8 cellular contexts compared by ENCODE assay signal in genomic region chr3:128482857-128483656, GRCh38. TPM values are rescaled to one million over a fixed set of nuclear protein-coding genes. Genes with fewer than 3 reads are reported as not detected.
DNase-seq lines count a peak whose midpoint lies in the region; ATAC-seq, FAIRE-seq and TF ChIP-seq lines count a peak whose summit lies in the region.

No MANE protein-coding gene starts in this region.

- TF ChIP-seq CTCF in GM23338 (conservative IDR thresholded peaks at IDR 0.05; ENCODE audit: low read depth in 2 of 2) (no peak), VCaP (conservative IDR thresholded peaks at IDR 0.05) (no peak)

- H3K27ac ChIP-seq in GM23338 (ENCODE audit: low read depth) (no peak overlapping the region), VCaP (peak overlapping the region; percentile 98), right cardiac atrium (ENCODE audit: low read length) (peak overlapping the region; percentile 32)

- H4K20me1 ChIP-seq in GM23338 (replicated peaks; ENCODE audit: insufficient read depth): peaks cover 8% of the 10 kb centered on the region

- H3K36me3 Mint-ChIP-seq in GM23338 (ENCODE audit: low read depth): no peaks in the 10 kb centered on the region; the same call in 2 of the 3 replicates
- peaks cover 0 to 2% of the 10 kb centered on the region in 2 donors for H3K36me3 Mint-ChIP-seq in stimulated activated naive B cell treated with anti-CD40 and anti-IgM and Interleukin-4, amounts not matched to agents 10 μg/mL and 1 μg/mL and 100 μg/mL, for 72 hours

- no peaks in the 10 kb centered on the region for H3K79me2 ChIP-seq in GM23338 (replicated peaks; ENCODE audit: insufficient read depth)

- H3K4me3 ChIP-seq in GM23338 (peak overlapping the region; percentile 53), right cardiac atrium (ENCODE audit: low read length) (peak overlapping the region; percentile 23)

- H3F3A ChIP-seq in GM23338 (replicated peaks; ENCODE audit: low read depth): peaks cover 21% of the 10 kb centered on the region

- H2AFZ ChIP-seq in GM23338: peak overlapping the region; percentile 76; the same call in 1 of the 2 replicates

- H3K9me3 Mint-ChIP-seq in GM23338: no peaks in the 10 kb centered on the region; the same call in 1 of the 3 replicates
- no peaks in the 10 kb centered on the region for H3K9me3 Mint-ChIP-seq in stimulated activated naive B cell treated with anti-CD40 and anti-IgM and Interleukin-4, amounts not matched to agents 10 μg/mL and 1 μg/mL and 100 μg/mL, for 72 hours

- H3K9me2 ChIP-seq in GM23338 (ENCODE audit: insufficient read depth): peaks cover 7% of the 10 kb centered on the region

- no peak overlapping the region for H3K27ac Mint-ChIP-seq in GM23338
- peak overlapping the region; percentile 62 for H3K27ac Mint-ChIP-seq in stimulated activated naive B cell treated with anti-CD40 and anti-IgM and Interleukin-4, amounts not matched to agents 10 μg/mL and 1 μg/mL and 100 μg/mL, for 72 hours

- no peaks in the 10 kb centered on the region for H3K36me3 ChIP-seq in GM23338 (ENCODE audit: insufficient read depth)

- H3K4me2 ChIP-seq in GM23338: peak overlapping the region; percentile 90

- intact Hi-C loops in right cardiac atrium (cut with DNase I): no loop called here

- peaks cover 71% of the 10 kb centered on the region for H3K4me1 Mint-ChIP-seq in GM23338
- peaks cover 22 to 41% of the 10 kb centered on the region in 2 donors for H3K4me1 Mint-ChIP-seq in stimulated activated naive B cell treated with anti-CD40 and anti-IgM and Interleukin-4, amounts not matched to agents 10 μg/mL and 1 μg/mL and 100 μg/mL, for 72 hours

- H3K4me1 ChIP-seq in GM23338 (ENCODE audit: insufficient read depth) (peaks cover 51% of the 10 kb centered on the region), right cardiac atrium (ENCODE audit: control insufficient read depth, insufficient read depth, low read length) (no peaks in the 10 kb centered on the region)

- 30% methylated on average over 29 of the region's 29 CpGs for WGBS in right cardiac atrium

- no peak for FAIRE-seq in GM19239 (lab: Jason Lieb, UNC)

- peaks cover 100% of the 10 kb centered on the region for H3K27me3 Mint-ChIP-seq in GM23338 (ENCODE audit: insufficient read depth, low read depth, poor library complexity)
- H3K27me3 Mint-ChIP-seq in stimulated activated naive B cell treated with anti-CD40 and anti-IgM and Interleukin-4, amounts not matched to agents 10 μg/mL and 1 μg/mL and 100 μg/mL, for 72 hours: peaks cover 86 to 95% of the 10 kb centered on the region in 2 donors

- H3K4me3 Mint-ChIP-seq in GM23338: peak overlapping the region; percentile 64
- H3K4me3 Mint-ChIP-seq in stimulated activated naive B cell treated with anti-CD40 and anti-IgM and Interleukin-4, amounts not matched to agents 10 μg/mL and 1 μg/mL and 100 μg/mL, for 72 hours: peak overlapping the region; percentile 45 to 72

- peak; percentile 2; the same call in 2 of the 3 replicates for ATAC-seq in GM23338
- ATAC-seq in right cardiac atrium: peak; percentile 19 to 52
- no peak for ATAC-seq in stimulated activated naive B cell treated with anti-CD40 and anti-IgM and Interleukin-4, amounts not matched to agents 10 μg/mL and 1 μg/mL and 100 μg/mL, for 72 hours (replicated peaks)
- ATAC-seq in HG02588 (IDR thresholded peaks at IDR 0.05; ENCODE audit: unreplicated experiment): no peak
- ATAC-seq in GM21515 (IDR thresholded peaks at IDR 0.05; ENCODE audit: unreplicated experiment): no peak
- ATAC-seq in GM19452 (IDR thresholded peaks at IDR 0.05; ENCODE audit: unreplicated experiment): no peak

- H3K27me3 ChIP-seq in GM23338 (ENCODE audit: insufficient read depth) (peaks cover 100% of the 10 kb centered on the region), right cardiac atrium (ENCODE audit: control insufficient read depth, insufficient read depth) (no peaks in the 10 kb centered on the region)

- DNase-seq in GM23338 (ENCODE audit: low spot score) (peak; percentile 57), right cardiac atrium (peak; percentile 57 to 71 (median 70)), GM19239 (ENCODE audit: insufficient read length, low spot score) (no peak)
- DNase-seq in stimulated activated naive B cell treated with anti-CD40 and anti-IgM and Interleukin-4, amounts not matched to agents 10 μg/mL and 1 μg/mL and 100 μg/mL, for 72 hours: no peak

- H3K9me3 ChIP-seq in right cardiac atrium (ENCODE audit: control insufficient read depth, low read length): no peaks in the 10 kb centered on the region

TF ChIP-seq in GM23338, 12 proteins besides CTCF, POLR2A, EP300 and RAD21:
- TF ChIP-seq ZNF114 (CRISPR knock-in tag; IDR thresholded peaks at IDR 0.05) (no peak), EZH2 (IDR thresholded peaks at IDR 0.05; ENCODE audit: low read depth, unreplicated experiment) (peak; percentile 84), ETS1 (IDR thresholded peaks at IDR 0.05) (no peak), CREB1 (CRISPR knock-in tag; IDR thresholded peaks at IDR 0.05; ENCODE audit: low read depth) (no peak)

RNA-seq across cellular contexts. Expression of gene GATA2, which starts 9.9 kb away (rescaled TPM):
- 0.12 and 0.83 TPM in 2 replicates for total RNA-seq in GM23338 (2014; rRNA removed; shearing (Covaris generic))
- polyA plus RNA-seq in GM23338 (2016; fragmentation: Nextera tagmentation; extraction: Ambion mirVana): 0.37 and 0.52 TPM in 2 replicates
- 10 to 100 TPM in 3 of 4 donors, 1 to 10 TPM in 1; 9.7 to 18.1 (median 15.4) TPM for total RNA-seq in right cardiac atrium
- 14.3 TPM for polyA plus RNA-seq in right cardiac atrium

RNA-seq across cellular contexts. Expression of gene DNAJB8, which starts 16.4 kb away (rescaled TPM):
- not detected in 2 replicates for total RNA-seq in GM23338 (2014; rRNA removed; shearing (Covaris generic))
- polyA plus RNA-seq in GM23338 (2016; fragmentation: Nextera tagmentation; extraction: Ambion mirVana): not detected in 2 replicates
- total RNA-seq in right cardiac atrium: not detected
- polyA plus RNA-seq in right cardiac atrium: not detected

Comparison
In these comparisons a context has a peak if more than half of its experiments do, and no peak if none do; other contexts are left out.
1. ATAC-seq: peak in GM23338 (single experiment) and right cardiac atrium (2 of 2); none in stimulated activated naive B cell treated with anti-CD40 and anti-IgM and Interleukin-4, amounts not matched to agents 10 μg/mL and 1 μg/mL and 100 μg/mL, for 72 hours (0 of 2), HG02588 (single experiment), GM21515 (single experiment) and GM19452 (single experiment).
2. DNase-seq: peak in GM23338 (single experiment) and right cardiac atrium (3 of 3); none in stimulated activated naive B cell treated with anti-CD40 and anti-IgM and Interleukin-4, amounts not matched to agents 10 μg/mL and 1 μg/mL and 100 μg/mL, for 72 hours (single experiment) and GM19239 (single experiment).